ENCODE assay signal across 20 cellular contexts in the genomic region with DNA sequence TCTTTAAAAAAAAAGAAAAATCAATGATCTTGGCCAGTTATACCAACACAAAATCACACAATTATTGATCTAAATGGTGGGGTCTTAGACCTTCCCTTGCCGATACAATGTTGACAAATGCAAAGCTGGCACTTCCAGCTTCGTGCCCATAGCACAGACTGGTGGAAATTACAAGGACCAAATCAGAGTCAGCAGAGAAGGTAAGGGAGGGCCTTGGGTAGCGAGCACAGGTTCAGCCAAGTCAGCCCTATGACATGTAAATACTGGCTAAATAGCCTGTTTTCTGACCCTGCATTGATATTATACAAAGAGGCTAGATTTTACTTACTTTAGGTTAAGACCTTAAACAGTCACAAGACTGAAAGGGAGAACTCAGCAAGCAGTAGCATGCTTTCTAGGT. TPM values are rescaled to one million over a fixed set of nuclear protein-coding genes. Genes with fewer than 3 reads are reported as not detected.
DNase-seq lines count a peak whose midpoint lies in the region; ATAC-seq and TF ChIP-seq lines count a peak whose summit lies in the region.
"Had no signal": no experiment of that assay in that cellular context is flagged by ENCODE, and none has a peak within 500 bp of the region (broad histone marks: within the 10 kb centered on the region; RNA-seq: fewer than 3 reads in every experiment).

No MANE protein-coding gene starts in this region.

- H3K27ac ChIP-seq in body of pancreas: peak overlapping the region; percentile 17 to 69 (median 50)
- H3K27ac ChIP-seq: C4-2B had no signal

- peak; percentile 38 for DNase-seq in activated CD4-positive, alpha-beta T cell treated with anti-CD3 and anti-CD28 coated beads, Interleukin-2, amount 10 ng/mL, durations not matched to agents 24 days and 14 days
- DNase-seq in activated CD4-positive, alpha-beta T cell treated with anti-CD3 and anti-CD28 coated beads, Interleukin-2, amount 50 U/mL, for 48 hours: no peak
- peak in 1 of 4 donors; percentile 20 for DNase-seq in body of pancreas
- no peak for DNase-seq in hypothalamus (lab: John Stamatoyannopoulos, UW)
- DNase-seq in H4 (ENCODE audit: low spot score): no peak
- no peak for DNase-seq in activated gamma-delta T cell (lab: John Stamatoyannopoulos, UW)
- DNase-seq: activated CD8-positive, alpha-beta memory T cell treated with anti-CD3 and anti-CD28 coated beads, Interleukin-2, amount 50 U/mL, for 4 hours; aorta; effector memory CD8-positive, alpha-beta T cell; NCI-H146; NCI-H345; SIG-M5; stimulated activated CD4-positive, alpha-beta T cell treated with anti-CD3 and anti-CD28 coated beads, Interleukin-15, amount 100 ng/mL, for 24 hours; stimulated activated naive CD4-positive, alpha-beta T cell; T-helper 17 cell had no signal

- no peak for TF ChIP-seq CTCF in body of pancreas (IDR thresholded peaks at IDR 0.05)

- H3K36me3 ChIP-seq in body of pancreas (replicated peaks in 1 of 2; ENCODE audit: insufficient read depth in 1 of 2, low read depth in 2 of 2): no peaks in the 10 kb centered on the region

- TF ChIP-seq POLR2A in body of pancreas (IDR thresholded peaks at IDR 0.05): no peak

- H3K9me3 ChIP-seq in body of pancreas: no peaks in the 10 kb centered on the region

- H3K9me3 Mint-ChIP-seq in activated CD4-positive, alpha-beta T cell treated with anti-CD3 and anti-CD28 coated beads, Interleukin-2, amount 10 ng/mL, durations not matched to agents 24 days and 14 days: no peaks in the 10 kb centered on the region
- H3K9me3 Mint-ChIP-seq: effector memory CD8-positive, alpha-beta T cell; neural crest cell; type B pancreatic cell had no signal

- ATAC-seq in HG03159 (IDR thresholded peaks at IDR 0.05; ENCODE audit: unreplicated experiment): peak; percentile 24
- peak; percentile 56 for ATAC-seq in body of pancreas
- no peak for ATAC-seq in GM18520 (IDR thresholded peaks at IDR 0.05; ENCODE audit: unreplicated experiment)
- ATAC-seq: effector memory CD8-positive, alpha-beta T cell; T-helper 17 cell had no signal

- H3K36me3 Mint-ChIP-seq in activated CD4-positive, alpha-beta T cell treated with anti-CD3 and anti-CD28 coated beads, Interleukin-2, amount 10 ng/mL, durations not matched to agents 24 days and 14 days (ENCODE audit: low read depth): no peaks in the 10 kb centered on the region

- no peak overlapping the region for H3K4me3 Mint-ChIP-seq in activated CD4-positive, alpha-beta T cell treated with anti-CD3 and anti-CD28 coated beads, Interleukin-2, amount 10 ng/mL, durations not matched to agents 24 days and 14 days
- H3K4me3 Mint-ChIP-seq: effector memory CD8-positive, alpha-beta T cell; neural crest cell; T-helper 17 cell; type B pancreatic cell had no signal

- H3K4me1 Mint-ChIP-seq in activated CD4-positive, alpha-beta T cell treated with anti-CD3 and anti-CD28 coated beads, Interleukin-2, amount 10 ng/mL, durations not matched to agents 24 days and 14 days: no peaks in the 10 kb centered on the region
- H3K4me1 Mint-ChIP-seq: neural crest cell had no signal

- H3K27ac Mint-ChIP-seq in activated CD4-positive, alpha-beta T cell treated with anti-CD3 and anti-CD28 coated beads, Interleukin-2, amount 10 ng/mL, durations not matched to agents 24 days and 14 days: no peak overlapping the region
- H3K27ac Mint-ChIP-seq: effector memory CD8-positive, alpha-beta T cell; type B pancreatic cell had no signal

- intact Hi-C loops in activated CD4-positive, alpha-beta T cell treated with anti-CD3 and anti-CD28 coated beads, Interleukin-2, amount 10 ng/mL, durations not matched to agents 24 days and 14 days (cut with micrococcal nuclease): no loop called here
- intact Hi-C loops in body of pancreas (cut with DNase I): no loop called here

- H3K27me3 Mint-ChIP-seq in activated CD4-positive, alpha-beta T cell treated with anti-CD3 and anti-CD28 coated beads, Interleukin-2, amount 10 ng/mL, durations not matched to agents 24 days and 14 days: no peaks in the 10 kb centered on the region
- H3K27me3 Mint-ChIP-seq: effector memory CD8-positive, alpha-beta T cell; T-helper 17 cell; type B pancreatic cell had no signal

- no peaks in the 10 kb centered on the region for H3K27me3 ChIP-seq in body of pancreas

- peaks cover 27% of the 10 kb centered on the region for H3K4me1 ChIP-seq in body of pancreas

- WGBS in body of pancreas, 2 donors: 3 to 27% methylated on average over 3 of the region's 3 CpGs

- no peak overlapping the region for H3K4me3 ChIP-seq in body of pancreas

RNA-seq across cellular contexts. Expression of a gene that starts 30.3 kb away (rescaled TPM):
- 32.6 and 33.1 TPM in 2 replicates for total RNA-seq in activated CD4-positive, alpha-beta T cell treated with anti-CD3 and anti-CD28 coated beads, Interleukin-2, amount 10 ng/mL, durations not matched to agents 24 days and 14 days
- 1 to 10 TPM; 2.6 to 7.3 TPM for total RNA-seq in body of pancreas
- 10.1 and 10.9 TPM in 2 replicates for total RNA-seq in H4 (2014; rRNA removed; shearing (Covaris generic))

RNA-seq across cellular contexts. Expression of a gene that starts 55.9 kb away (rescaled TPM):
- 12.2 and 13.3 TPM in 2 replicates for total RNA-seq in activated CD4-positive, alpha-beta T cell treated with anti-CD3 and anti-CD28 coated beads, Interleukin-2, amount 10 ng/mL, durations not matched to agents 24 days and 14 days
- 10 to 100 TPM; 23.1 to 24.4 TPM for total RNA-seq in body of pancreas
- total RNA-seq in H4 (2014; rRNA removed; shearing (Covaris generic)): 18.1 and 23.8 TPM in 2 replicates
